In genomic region chr16:12009462-12009861, GRCh38 we compare ENCODE assay signal across 23 cellular contexts. TPM values are rescaled to one million over a fixed set of nuclear protein-coding genes. Genes with fewer than 3 reads are reported as not detected.
DNase-seq lines count a peak whose midpoint lies in the region; ATAC-seq, FAIRE-seq and TF ChIP-seq lines count a peak whose summit lies in the region.
"Had no signal": no experiment of that assay in that cellular context is flagged by ENCODE, and none has a peak within 500 bp of the region (broad histone marks: within the 10 kb centered on the region; RNA-seq: fewer than 3 reads in every experiment).

No MANE protein-coding gene starts in this region.

- no peak for TF ChIP-seq POLR2A in breast epithelium (IDR thresholded peaks at IDR 0.05)
- no peak for TF ChIP-seq POLR2A in H54 (IDR thresholded peaks at IDR 0.05; ENCODE audit: low read depth, low read length)

- no peak overlapping the region for H3K4me3 ChIP-seq in breast epithelium
- H3K4me3 ChIP-seq: K562, neural progenitor cell, psoas muscle, smooth muscle cell had no signal

- H3K4me1 ChIP-seq in breast epithelium = no peaks in the 10 kb centered on the region
- H3K4me1 ChIP-seq: neural progenitor cell had no signal

- no peak for FAIRE-seq in H54 (lab: Jason Lieb, UNC)
- FAIRE-seq: K562, kidney had no signal

- no TSS peak for BruUV-seq in MCF 10A (replicated peaks; lab: Mats Ljungman, UMichigan)

- H3K9me3 ChIP-seq in breast epithelium = no peaks in the 10 kb centered on the region
- H3K9me3 ChIP-seq: psoas muscle, SK-N-SH had no signal

- H3K27ac Mint-ChIP-seq in MCF 10A (ENCODE audit: low read depth, unreplicated experiment) (no peak overlapping the region), memory B cell (peak overlapping the region; percentile 79)
- peak overlapping the region; percentile 64 for H3K27ac Mint-ChIP-seq in activated CD8-positive, alpha-beta T cell treated with anti-CD3 and anti-CD28 coated beads, Interleukin-2, amount 10 ng/mL, durations not matched to agents 7 days and 5 days
- H3K27ac Mint-ChIP-seq: neural progenitor cell had no signal

- POLR2A ChIA-PET in MCF 10A (lab: Yijun Ruan, JAX) = no interaction called here
- POLR2A ChIA-PET in activated CD8-positive, alpha-beta T cell treated with anti-CD3 and anti-CD28 coated beads, Interleukin-2, amount 10 ng/mL, durations not matched to agents 7 days and 5 days (lab: Charles Lee) = interaction anchor here (1.0 kb wide), 1 partner anchor 15 kb away, joined by 3 read pairs; no protein-coding TSS in a partner anchor

- H3K27me3 Mint-ChIP-seq in MCF 10A (ENCODE audit: insufficient read depth, unreplicated experiment) (no peaks in the 10 kb centered on the region), memory B cell (no peaks in the 10 kb centered on the region)
- no peaks in the 10 kb centered on the region for H3K27me3 Mint-ChIP-seq in activated CD8-positive, alpha-beta T cell treated with anti-CD3 and anti-CD28 coated beads, Interleukin-2, amount 10 ng/mL, durations not matched to agents 7 days and 5 days (ENCODE audit: low read depth)

- CTCF ChIA-PET in MCF 10A (lab: Yijun Ruan, JAX) = interaction anchor here (0.6 to 0.8 kb wide), 3 partner anchors 16 to 951 kb away, joined by 3 to 4 read pairs (median 3); no protein-coding TSS in a partner anchor
- CTCF ChIA-PET in activated CD8-positive, alpha-beta T cell treated with anti-CD3 and anti-CD28 coated beads, Interleukin-2, amount 10 ng/mL, durations not matched to agents 7 days and 5 days (lab: Charles Lee) = interaction anchor here (1.4 kb wide), 1 partner anchor 60 kb away, joined by 3 read pairs; no protein-coding TSS in a partner anchor

- H3K36me3 ChIP-seq in breast epithelium = no peaks in the 10 kb centered on the region
- H3K36me3 ChIP-seq: neural progenitor cell had no signal

- ATAC-seq in activated CD8-positive, alpha-beta T cell treated with anti-CD3 and anti-CD28 coated beads, Interleukin-2, amount 10 ng/mL, durations not matched to agents 7 days and 5 days = no peak
- ATAC-seq in memory B cell (ENCODE audit: low read depth) = no peak
- no peak for ATAC-seq in HG03135 (IDR thresholded peaks at IDR 0.05; ENCODE audit: unreplicated experiment)
- ATAC-seq: K562, psoas muscle had no signal

- intact Hi-C loops in breast epithelium (cut with DNase I; ENCODE audit: low total_unique reads) (no loop called here), MCF 10A (cut with micrococcal nuclease) (no loop called here)

- H3K4me3 Mint-ChIP-seq in MCF 10A (ENCODE audit: unreplicated experiment) = no peak overlapping the region
- no peak overlapping the region for H3K4me3 Mint-ChIP-seq in activated CD8-positive, alpha-beta T cell treated with anti-CD3 and anti-CD28 coated beads, Interleukin-2, amount 10 ng/mL, durations not matched to agents 7 days and 5 days
- no peak overlapping the region for H3K4me3 Mint-ChIP-seq in memory B cell
- H3K4me3 Mint-ChIP-seq: neural progenitor cell had no signal

- H3K27ac ChIP-seq in breast epithelium = peak overlapping the region; percentile 12 to 62
- H3K27ac ChIP-seq in temporal lobe (ENCODE audit: low read depth, low read length) = peak overlapping the region; percentile 82
- H3K27ac ChIP-seq: epithelial cell of prostate, neural progenitor cell, psoas muscle had no signal

- H3K36me3 Mint-ChIP-seq in MCF 10A (ENCODE audit: insufficient read depth, unreplicated experiment) (no peaks in the 10 kb centered on the region), memory B cell (peaks cover 22% of the 10 kb centered on the region)
- H3K36me3 Mint-ChIP-seq in activated CD8-positive, alpha-beta T cell treated with anti-CD3 and anti-CD28 coated beads, Interleukin-2, amount 10 ng/mL, durations not matched to agents 7 days and 5 days (ENCODE audit: low read depth) = no peaks in the 10 kb centered on the region
- H3K36me3 Mint-ChIP-seq: neural progenitor cell had no signal

- H3K27me3 ChIP-seq in breast epithelium = no peaks in the 10 kb centered on the region
- H3K27me3 ChIP-seq: neural progenitor cell had no signal

- H3K9me3 Mint-ChIP-seq in MCF 10A (ENCODE audit: unreplicated experiment) (no peaks in the 10 kb centered on the region), memory B cell (no peaks in the 10 kb centered on the region)
- no peaks in the 10 kb centered on the region for H3K9me3 Mint-ChIP-seq in activated CD8-positive, alpha-beta T cell treated with anti-CD3 and anti-CD28 coated beads, Interleukin-2, amount 10 ng/mL, durations not matched to agents 7 days and 5 days (ENCODE audit: insufficient read depth)
- H3K9me3 Mint-ChIP-seq: neural progenitor cell had no signal

- DNase-seq in breast epithelium (ENCODE audit: low spot score in 2 of 2) (no peak), MCF 10A (ENCODE audit: unreplicated experiment) (no peak), memory B cell (ENCODE audit: low spot score in 2 of 2) (no peak), H54 (ENCODE audit: insufficient read length, low spot score) (no peak), NCI-H2029 (lab: John Stamatoyannopoulos, UW) (no peak)
- DNase-seq in activated CD8-positive, alpha-beta T cell treated with anti-CD3 and anti-CD28 coated beads, Interleukin-2, amount 10 ng/mL, durations not matched to agents 7 days and 5 days = no peak
- DNase-seq: EL; foreskin fibroblast; kidney; mesendoderm; NCI-H1092; NCI-H2081; psoas muscle; SK-N-SH; stimulated activated CD4-positive, alpha-beta T cell treated with anti-CD3 and anti-CD28 coated beads, Interleukin-4, amount 100 ng/mL, for 24 hours had no signal

- no peaks in the 10 kb centered on the region for H3K4me1 Mint-ChIP-seq in MCF 10A (ENCODE audit: insufficient read depth, unreplicated experiment)
- H3K4me1 Mint-ChIP-seq in activated CD8-positive, alpha-beta T cell treated with anti-CD3 and anti-CD28 coated beads, Interleukin-2, amount 10 ng/mL, durations not matched to agents 7 days and 5 days (ENCODE audit: low read depth) = peaks cover 14% of the 10 kb centered on the region
- peaks cover 23% of the 10 kb centered on the region for H3K4me1 Mint-ChIP-seq in memory B cell
- H3K4me1 Mint-ChIP-seq: neural progenitor cell had no signal

- TF ChIP-seq CTCF in breast epithelium (IDR thresholded peaks at IDR 0.05) (no peak), MCF 10A (IDR thresholded peaks at IDR 0.05; ENCODE audit: unreplicated experiment) (no peak)

RNA-seq across cellular contexts. Expression of gene SNX29, which starts 32.9 kb away (rescaled TPM):
- total RNA-seq in breast epithelium (10 to 100 TPM; 19.2 to 37.4 (median 28.8) TPM), MCF 10A (2022) (12.0 and 13.6 TPM in 2 replicates), temporal lobe (18.4 TPM)
- 10 to 100 TPM; 15.4 to 18.5 TPM for total RNA-seq in activated CD8-positive, alpha-beta T cell treated with anti-CD3 and anti-CD28 coated beads, Interleukin-2, amount 10 ng/mL, durations not matched to agents 7 days and 5 days

RNA-seq across cellular contexts. Expression of gene TNFRSF17, which starts 44.5 kb away (rescaled TPM):
- total RNA-seq in breast epithelium (under 1 TPM in 2 of 3 donors, not detected in 1; 0.44 to 0.98 TPM), MCF 10A (2022) (not detected in 2 replicates), temporal lobe (not detected)
- not detected for total RNA-seq in activated CD8-positive, alpha-beta T cell treated with anti-CD3 and anti-CD28 coated beads, Interleukin-2, amount 10 ng/mL, durations not matched to agents 7 days and 5 days
- total RNA-seq: dermis microvascular lymphatic vessel endothelial cell, K562, NCI-H460, psoas muscle, smooth muscle cell had no signal
